ENCODE assay signal across 16 cellular contexts in the genomic region with DNA sequence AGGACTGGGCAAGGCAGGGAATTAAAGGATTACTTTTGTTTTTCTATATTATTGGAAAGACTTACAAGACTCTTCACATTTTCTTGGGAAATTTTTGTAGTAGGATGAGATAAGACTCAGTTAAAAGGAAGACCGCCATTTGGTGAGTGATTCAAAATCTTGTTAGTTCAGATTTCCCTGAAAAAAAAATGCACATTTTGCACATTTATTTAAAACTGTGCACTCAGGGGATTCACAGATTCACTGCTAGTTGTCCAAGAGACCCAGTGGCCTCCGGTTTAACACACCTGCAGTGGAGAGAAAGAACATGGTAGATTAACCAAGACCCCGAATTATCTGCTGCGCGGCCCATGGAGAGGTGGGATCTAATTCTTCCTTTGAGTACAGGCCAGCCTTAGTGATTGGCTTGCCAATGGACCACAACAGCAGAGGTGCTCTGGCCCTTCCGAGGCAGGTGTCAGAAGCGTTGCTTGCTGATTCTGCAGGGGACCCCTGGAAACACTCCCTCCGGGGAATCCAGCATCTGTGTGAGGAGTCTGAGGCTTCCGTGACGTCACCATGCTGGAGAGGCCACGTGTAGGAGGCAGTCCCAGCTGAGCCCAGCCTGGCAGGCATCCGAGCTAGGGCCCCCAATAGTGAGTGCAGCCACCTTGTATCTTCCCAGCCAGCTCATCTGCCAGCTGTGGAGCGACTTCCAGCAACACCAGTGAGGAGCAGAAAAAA.
"Had no signal": no experiment of that assay in that cellular context is flagged by ENCODE, and none has a peak within 500 bp of the region (broad histone marks: within the 10 kb centered on the region; RNA-seq: fewer than 3 reads in every experiment).

No MANE protein-coding gene starts in this region.

- ATAC-seq: activated naive CD4-positive, alpha-beta T cell treated with anti-CD3 and anti-CD28 coated beads, Interleukin-2, amount 50 U/mL, for 72 hours; activated T-cell treated with anti-CD3 and anti-CD28 coated beads, Interleukin-2, amount 50 U/mL, for 4 hours; esophagus mucosa; left colon; stimulated activated naive B cell treated with anti-CD40 and anti-IgM and Interleukin-4, amounts not matched to agents 10 μg/mL and 1 μg/mL and 100 μg/mL, for 72 hours had no signal

- H3K9me3 ChIP-seq: thyroid gland had no signal

- H3K27ac ChIP-seq: coronary artery, thyroid gland had no signal

- H3K4me1 ChIP-seq: thyroid gland had no signal

- H3K27me3 ChIP-seq: thyroid gland had no signal

- FAIRE-seq: islet of Langerhans had no signal

- H3K4me3 ChIP-seq: coronary artery, thyroid gland had no signal

- H3K36me3 ChIP-seq: thyroid gland had no signal

- DNase-seq: activated CD4-positive, alpha-beta T cell treated with anti-CD3 and anti-CD28 coated beads, Interleukin-2, amount 50 U/mL, for 4 hours; activated CD4-positive, CD25-positive, alpha-beta regulatory T cell treated with anti-CD3 and anti-CD28 coated beads, Interleukin-2, amount 50 U/mL, for 72 hours; activated effector memory CD4-positive, alpha-beta T cell treated with Interleukin-2 at 50 U/mL for 16 hours; activated T-cell treated with anti-CD3 and anti-CD28 coated beads, Interleukin-2, amount 50 U/mL, for 4 hours; central memory CD4-positive, alpha-beta T cell; left colon; mammary epithelial cell; naive B cell; stimulated activated CD4-positive, alpha-beta T cell treated with anti-CD3 and anti-CD28 coated beads, Interleukin-2, amount 100 ng/mL, for 48 hours; stimulated activated naive B cell treated with anti-CD40 and anti-IgM and Interleukin-4, amounts not matched to agents 10 μg/mL and 1 μg/mL and 100 μg/mL, for 72 hours; T1000; thyroid gland had no signal
